9 cellular contexts compared by ENCODE assay signal in genomic region chr20:53826597-53827291, GRCh38.
DNase-seq lines count a peak whose midpoint lies in the region; ATAC-seq, FAIRE-seq and TF ChIP-seq lines count a peak whose summit lies in the region.
"Had no signal": no experiment of that assay in that cellular context is flagged by ENCODE, and none has a peak within 500 bp of the region (broad histone marks: within the 10 kb centered on the region; RNA-seq: fewer than 3 reads in every experiment).

No MANE protein-coding gene starts in this region.

- peak overlapping the region in 6 of 10 donors; percentile 16 to 93 (median 86) for H3K27ac ChIP-seq in heart right ventricle
- peak overlapping the region; percentile 100 for H3K27ac ChIP-seq in astrocyte (ENCODE audit: low read depth, low read length)
- H3K27ac ChIP-seq: neutrophil had no signal

- H4K20me1 ChIP-seq in astrocyte (ENCODE audit: insufficient read depth, low read length): no peaks in the 10 kb centered on the region

- peak overlapping the region; percentile 100 for H3K9ac ChIP-seq in astrocyte (ENCODE audit: low read length)
- peak overlapping the region; percentile 99 for H3K9ac ChIP-seq in skeletal muscle satellite cell (ENCODE audit: low read depth, low read length)

- H3K4me1 ChIP-seq in heart right ventricle (peaks cover 0 to 43% (median 20%) of the 10 kb centered on the region in 9 donors), astrocyte (ENCODE audit: insufficient read depth, low read length) (peaks cover 24% of the 10 kb centered on the region), skeletal muscle satellite cell (ENCODE audit: control insufficient read depth, insufficient read depth, low read length) (peaks cover 37% of the 10 kb centered on the region)

- H3K27ac Mint-ChIP-seq in astrocyte (ENCODE audit: unreplicated experiment): peak overlapping the region; percentile 100
- H3K27ac Mint-ChIP-seq in activated naive CD4-positive, alpha-beta T cell treated with anti-CD3 and anti-CD28 coated beads, Interleukin-2, amount 50 U/mL, for 72 hours: no peak overlapping the region

- no peak for DNase-seq in heart right ventricle
- DNase-seq in left cardiac atrium: no peak
- DNase-seq in astrocyte (ENCODE audit: low read depth): no peak
- no peak for DNase-seq in GM10266 (ENCODE audit: extremely low spot score)
- DNase-seq in activated naive CD4-positive, alpha-beta T cell treated with anti-CD3 and anti-CD28 coated beads, Interleukin-2, amount 50 U/mL, for 72 hours (ENCODE audit: low spot score in 2 of 2): no peak
- no peak for DNase-seq in NK-92 (lab: John Stamatoyannopoulos, UW; ENCODE audit: unreplicated experiment)

- H3K79me2 ChIP-seq in astrocyte (ENCODE audit: insufficient read depth, low read length): no peaks in the 10 kb centered on the region

- no peaks in the 10 kb centered on the region for H3K27me3 Mint-ChIP-seq in astrocyte (ENCODE audit: low read depth, unreplicated experiment)

- H3K27me3 ChIP-seq in heart right ventricle (no peaks in the 10 kb centered on the region), astrocyte (ENCODE audit: insufficient read depth, low read length) (no peaks in the 10 kb centered on the region), skeletal muscle satellite cell (ENCODE audit: control insufficient read depth, insufficient read depth, low read length) (no peaks in the 10 kb centered on the region)
- H3K27me3 ChIP-seq: neutrophil had no signal

- H3K4me3 Mint-ChIP-seq in astrocyte (ENCODE audit: unreplicated experiment): peak overlapping the region; percentile 36

- H3K9me3 ChIP-seq in heart right ventricle (no peaks in the 10 kb centered on the region), astrocyte (ENCODE audit: insufficient read depth, low read depth, low read length) (no peaks in the 10 kb centered on the region), skeletal muscle satellite cell (replicated peaks; ENCODE audit: low read length) (no peaks in the 10 kb centered on the region)
- H3K9me3 ChIP-seq: neutrophil had no signal

- H3K36me3 Mint-ChIP-seq in astrocyte (ENCODE audit: low read depth, unreplicated experiment): no peaks in the 10 kb centered on the region
- no peaks in the 10 kb centered on the region for H3K36me3 Mint-ChIP-seq in activated naive CD4-positive, alpha-beta T cell treated with anti-CD3 and anti-CD28 coated beads, Interleukin-2, amount 50 U/mL, for 72 hours

- no peak for FAIRE-seq in astrocyte (lab: Jason Lieb, UNC)

- H3K9me3 Mint-ChIP-seq in astrocyte (ENCODE audit: unreplicated experiment): peaks cover 3% of the 10 kb centered on the region
- no peaks in the 10 kb centered on the region for H3K9me3 Mint-ChIP-seq in activated naive CD4-positive, alpha-beta T cell treated with anti-CD3 and anti-CD28 coated beads, Interleukin-2, amount 50 U/mL, for 72 hours

- intact Hi-C loops in heart right ventricle (cut with DNase I) (loop anchor here in 2 of 10 donors (5.0 kb wide), 2 partner anchors 41 to 89 kb away; no protein-coding TSS in a partner anchor), left cardiac atrium (cut with DNase I) (loop anchor here in 1 of 2 donors (10.0 kb wide), 1 partner anchor 62 kb away; no protein-coding TSS in a partner anchor)

- no peaks in the 10 kb centered on the region for H3K36me3 ChIP-seq in heart right ventricle
- no peaks in the 10 kb centered on the region for H3K36me3 ChIP-seq in astrocyte (ENCODE audit: insufficient read depth, low read length)
- H3K36me3 ChIP-seq in skeletal muscle satellite cell (ENCODE audit: insufficient read depth, low read length): no peaks in the 10 kb centered on the region
- H3K36me3 ChIP-seq: neutrophil had no signal

- H3K4me3 ChIP-seq in heart right ventricle (no peak overlapping the region), astrocyte (ENCODE audit: insufficient read depth, low read depth, low read length) (no peak overlapping the region), skeletal muscle satellite cell (ENCODE audit: low read length) (peak overlapping the region; percentile 10)

- H2AFZ ChIP-seq in astrocyte (ENCODE audit: low read depth, low read length): no peak overlapping the region

- peaks cover 36% of the 10 kb centered on the region for H3K4me1 Mint-ChIP-seq in astrocyte (ENCODE audit: low read depth, unreplicated experiment)

- TF ChIP-seq CTCF in heart right ventricle (IDR thresholded peaks at IDR 0.05) (no peak), astrocyte (IDR thresholded peaks at IDR 0.05; ENCODE audit: insufficient read depth, low read depth, low read length) (no peak), GM10266 (IDR thresholded peaks at IDR 0.05; ENCODE audit: control insufficient read depth, insufficient read depth, low read depth, missing control alignments) (no peak)

- ATAC-seq in heart right ventricle (no peak), left cardiac atrium (no peak), HG03342 (IDR thresholded peaks at IDR 0.05; ENCODE audit: unreplicated experiment) (peak; percentile 75)
- no peak for ATAC-seq in activated naive CD4-positive, alpha-beta T cell treated with anti-CD3 and anti-CD28 coated beads, Interleukin-2, amount 50 U/mL, for 72 hours

- 95 to 97% methylated on average over 5 of the region's 5 CpGs for WGBS in heart right ventricle, 2 donors

- H3K4me2 ChIP-seq in astrocyte (ENCODE audit: low read length) (no peak overlapping the region), skeletal muscle satellite cell (ENCODE audit: low read length) (peak overlapping the region; percentile 87)
